1 cellular context compared by ENCODE assay signal in the genomic region with DNA sequence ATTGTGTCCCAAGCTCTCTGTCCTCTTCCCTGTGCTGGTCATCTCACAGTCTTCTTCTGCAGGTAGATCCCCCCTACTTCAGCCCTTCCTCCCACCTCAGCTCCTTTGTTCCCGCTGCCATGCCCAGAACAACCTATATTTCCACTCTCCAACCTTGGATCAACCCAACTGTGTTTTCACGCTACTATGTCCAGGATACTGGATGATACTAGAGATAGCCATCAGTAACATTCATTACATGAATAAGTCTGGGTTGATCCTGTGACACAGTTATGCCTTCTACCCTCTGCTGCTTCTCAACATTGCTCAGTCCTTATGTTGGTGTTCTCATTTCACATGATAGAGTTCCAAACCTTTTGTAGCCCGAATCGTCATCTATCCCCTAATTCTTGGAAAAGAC.
TF ChIP-seq lines count a peak whose summit lies in the region.

No MANE protein-coding gene starts in this region.

TF ChIP-seq in IMR-90, 13 proteins besides CTCF, POLR2A, EP300 and RAD21:
- no peak for TF ChIP-seq USF2 (IDR thresholded peaks at IDR 0.05; ENCODE audit: low read depth, low read length)
- no peak for TF ChIP-seq NFE2L2 (IDR thresholded peaks at IDR 0.05; ENCODE audit: low read depth, low read length)
- TF ChIP-seq MXI1 (IDR thresholded peaks at IDR 0.05; ENCODE audit: borderline replicate concordance, low read depth, low read length): no peak
- TF ChIP-seq CHD1 (IDR thresholded peaks at IDR 0.05; ENCODE audit: low read depth, low read length): no peak
- TF ChIP-seq ELK1 (IDR thresholded peaks at IDR 0.05; ENCODE audit: borderline replicate concordance, low read depth, low read length): no peak
- no peak for TF ChIP-seq MAZ (IDR thresholded peaks at IDR 0.05; ENCODE audit: borderline replicate concordance, low read depth, low read length)
- no peak for TF ChIP-seq CEBPB (IDR thresholded peaks at IDR 0.05; ENCODE audit: low read depth, low read length)
- no peak for TF ChIP-seq FOS (IDR thresholded peaks at IDR 0.05; ENCODE audit: low read depth, low read length)
- TF ChIP-seq RCOR1 (IDR thresholded peaks at IDR 0.05; ENCODE audit: insufficient replicate concordance, low read length): no peak
- TF ChIP-seq SMC3 (IDR thresholded peaks at IDR 0.05; ENCODE audit: low read depth, low read length): no peak
- TF ChIP-seq RFX5 (IDR thresholded peaks at IDR 0.05; ENCODE audit: low read depth, low read length): no peak
- TF ChIP-seq BHLHE40 (IDR thresholded peaks at IDR 0.05; ENCODE audit: low read depth, low read length): no peak
- TF ChIP-seq MAFK (IDR thresholded peaks at IDR 0.05; ENCODE audit: low read depth, low read length): no peak
